Comparison of ENCODE assay signal across 2 cellular contexts in genomic region chr7:129851810-129852209, GRCh38.
TF ChIP-seq lines count a peak whose summit lies in the region.

No MANE protein-coding gene starts in this region.

TF ChIP-seq in SK-N-SH, 30 proteins besides CTCF, POLR2A, EP300 and RAD21 (continued from another document):
- TF ChIP-seq MAX (IDR thresholded peaks at IDR 0.05; ENCODE audit: low read depth), result no peak
- no peak for TF ChIP-seq NRF1 (IDR thresholded peaks at IDR 0.05; ENCODE audit: low read depth, low read length)
- no peak for TF ChIP-seq ELF1 (IDR thresholded peaks at IDR 0.05)
- TF ChIP-seq, protein P1, sequence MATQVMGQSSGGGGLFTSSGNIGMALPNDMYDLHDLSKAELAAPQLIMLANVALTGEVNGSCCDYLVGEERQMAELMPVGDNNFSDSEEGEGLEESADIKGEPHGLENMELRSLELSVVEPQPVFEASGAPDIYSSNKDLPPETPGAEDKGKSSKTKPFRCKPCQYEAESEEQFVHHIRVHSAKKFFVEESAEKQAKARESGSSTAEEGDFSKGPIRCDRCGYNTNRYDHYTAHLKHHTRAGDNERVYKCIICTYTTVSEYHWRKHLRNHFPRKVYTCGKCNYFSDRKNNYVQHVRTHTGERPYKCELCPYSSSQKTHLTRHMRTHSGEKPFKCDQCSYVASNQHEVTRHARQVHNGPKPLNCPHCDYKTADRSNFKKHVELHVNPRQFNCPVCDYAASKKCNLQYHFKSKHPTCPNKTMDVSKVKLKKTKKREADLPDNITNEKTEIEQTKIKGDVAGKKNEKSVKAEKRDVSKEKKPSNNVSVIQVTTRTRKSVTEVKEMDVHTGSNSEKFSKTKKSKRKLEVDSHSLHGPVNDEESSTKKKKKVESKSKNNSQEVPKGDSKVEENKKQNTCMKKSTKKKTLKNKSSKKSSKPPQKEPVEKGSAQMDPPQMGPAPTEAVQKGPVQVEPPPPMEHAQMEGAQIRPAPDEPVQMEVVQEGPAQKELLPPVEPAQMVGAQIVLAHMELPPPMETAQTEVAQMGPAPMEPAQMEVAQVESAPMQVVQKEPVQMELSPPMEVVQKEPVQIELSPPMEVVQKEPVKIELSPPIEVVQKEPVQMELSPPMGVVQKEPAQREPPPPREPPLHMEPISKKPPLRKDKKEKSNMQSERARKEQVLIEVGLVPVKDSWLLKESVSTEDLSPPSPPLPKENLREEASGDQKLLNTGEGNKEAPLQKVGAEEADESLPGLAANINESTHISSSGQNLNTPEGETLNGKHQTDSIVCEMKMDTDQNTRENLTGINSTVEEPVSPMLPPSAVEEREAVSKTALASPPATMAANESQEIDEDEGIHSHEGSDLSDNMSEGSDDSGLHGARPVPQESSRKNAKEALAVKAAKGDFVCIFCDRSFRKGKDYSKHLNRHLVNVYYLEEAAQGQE (IDR thresholded peaks at IDR 0.05; ENCODE audit: low read depth, low read length), result no peak
- TF ChIP-seq TCF12 (IDR thresholded peaks at IDR 0.05), result no peak
TF ChIP-seq in SK-N-SH: peak in this region for 0.

TF ChIP-seq in SK-N-SH treated with all-trans-retinoic acid at 6 μM for 48 hours, 23 proteins besides CTCF, POLR2A, EP300 and RAD21:
- TF ChIP-seq, protein P2, sequence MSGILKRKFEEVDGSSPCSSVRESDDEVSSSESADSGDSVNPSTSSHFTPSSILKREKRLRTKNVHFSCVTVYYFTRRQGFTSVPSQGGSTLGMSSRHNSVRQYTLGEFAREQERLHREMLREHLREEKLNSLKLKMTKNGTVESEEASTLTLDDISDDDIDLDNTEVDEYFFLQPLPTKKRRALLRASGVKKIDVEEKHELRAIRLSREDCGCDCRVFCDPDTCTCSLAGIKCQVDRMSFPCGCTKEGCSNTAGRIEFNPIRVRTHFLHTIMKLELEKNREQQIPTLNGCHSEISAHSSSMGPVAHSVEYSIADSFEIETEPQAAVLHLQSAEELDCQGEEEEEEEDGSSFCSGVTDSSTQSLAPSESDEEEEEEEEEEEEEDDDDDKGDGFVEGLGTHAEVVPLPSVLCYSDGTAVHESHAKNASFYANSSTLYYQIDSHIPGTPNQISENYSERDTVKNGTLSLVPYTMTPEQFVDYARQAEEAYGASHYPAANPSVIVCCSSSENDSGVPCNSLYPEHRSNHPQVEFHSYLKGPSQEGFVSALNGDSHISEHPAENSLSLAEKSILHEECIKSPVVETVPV (CRISPR knock-in tag; IDR thresholded peaks at IDR 0.05), result no peak
- TF ChIP-seq OSR1 (CRISPR knock-in tag; IDR thresholded peaks at IDR 0.05) (no peak), ZNF565 (CRISPR knock-in tag; conservative IDR thresholded peaks at IDR 0.05; ENCODE audit: low read depth) (no peak), ZNF8 (CRISPR knock-in tag; IDR thresholded peaks at IDR 0.05) (no peak), POU6F1 (CRISPR knock-in tag; IDR thresholded peaks at IDR 0.05; ENCODE audit: borderline replicate concordance, low read depth) (no peak), ZFP30 (CRISPR knock-in tag; IDR thresholded peaks at IDR 0.05) (no peak), TOX (CRISPR knock-in tag; IDR thresholded peaks at IDR 0.05; ENCODE audit: borderline replicate concordance) (no peak), ESRRG (CRISPR knock-in tag; IDR thresholded peaks at IDR 0.05) (no peak), CSDC2 (CRISPR knock-in tag; IDR thresholded peaks at IDR 0.05) (no peak), ISL1 (CRISPR knock-in tag; IDR thresholded peaks at IDR 0.05) (no peak)
- TF ChIP-seq, protein P3, sequence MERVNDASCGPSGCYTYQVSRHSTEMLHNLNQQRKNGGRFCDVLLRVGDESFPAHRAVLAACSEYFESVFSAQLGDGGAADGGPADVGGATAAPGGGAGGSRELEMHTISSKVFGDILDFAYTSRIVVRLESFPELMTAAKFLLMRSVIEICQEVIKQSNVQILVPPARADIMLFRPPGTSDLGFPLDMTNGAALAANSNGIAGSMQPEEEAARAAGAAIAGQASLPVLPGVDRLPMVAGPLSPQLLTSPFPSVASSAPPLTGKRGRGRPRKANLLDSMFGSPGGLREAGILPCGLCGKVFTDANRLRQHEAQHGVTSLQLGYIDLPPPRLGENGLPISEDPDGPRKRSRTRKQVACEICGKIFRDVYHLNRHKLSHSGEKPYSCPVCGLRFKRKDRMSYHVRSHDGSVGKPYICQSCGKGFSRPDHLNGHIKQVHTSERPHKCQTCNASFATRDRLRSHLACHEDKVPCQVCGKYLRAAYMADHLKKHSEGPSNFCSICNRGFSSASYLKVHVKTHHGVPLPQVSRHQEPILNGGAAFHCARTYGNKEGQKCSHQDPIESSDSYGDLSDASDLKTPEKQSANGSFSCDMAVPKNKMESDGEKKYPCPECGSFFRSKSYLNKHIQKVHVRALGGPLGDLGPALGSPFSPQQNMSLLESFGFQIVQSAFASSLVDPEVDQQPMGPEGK (CRISPR knock-in tag; IDR thresholded peaks at IDR 0.05; ENCODE audit: borderline replicate concordance), result no peak
